1 cellular context compared by ENCODE assay signal in the genomic region with DNA sequence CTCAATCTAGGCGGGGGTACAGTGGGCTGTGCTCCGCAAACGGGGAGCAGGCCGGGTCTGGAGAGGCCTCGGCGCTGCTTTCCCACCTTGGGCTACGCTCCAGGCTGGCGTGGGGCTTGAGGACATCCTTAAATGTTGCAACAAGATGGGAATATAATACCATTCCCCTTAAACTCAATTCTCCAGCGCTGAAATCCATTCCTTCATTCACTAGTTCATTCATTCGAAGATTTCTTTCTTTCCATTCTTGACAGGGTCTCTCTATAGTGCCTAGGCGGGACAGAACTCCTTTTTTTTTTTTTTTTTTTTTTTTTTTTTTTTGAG.
TF ChIP-seq lines count a peak whose summit lies in the region.

No MANE protein-coding gene starts in this region.

TF ChIP-seq in GM12878, 131 proteins besides CTCF, POLR2A, EP300 and RAD21:
- TF ChIP-seq SPI1 (IDR thresholded peaks at IDR 0.05; ENCODE audit: borderline replicate concordance, insufficient read depth, low read depth, low read length): no peak
- TF ChIP-seq, protein P1, sequence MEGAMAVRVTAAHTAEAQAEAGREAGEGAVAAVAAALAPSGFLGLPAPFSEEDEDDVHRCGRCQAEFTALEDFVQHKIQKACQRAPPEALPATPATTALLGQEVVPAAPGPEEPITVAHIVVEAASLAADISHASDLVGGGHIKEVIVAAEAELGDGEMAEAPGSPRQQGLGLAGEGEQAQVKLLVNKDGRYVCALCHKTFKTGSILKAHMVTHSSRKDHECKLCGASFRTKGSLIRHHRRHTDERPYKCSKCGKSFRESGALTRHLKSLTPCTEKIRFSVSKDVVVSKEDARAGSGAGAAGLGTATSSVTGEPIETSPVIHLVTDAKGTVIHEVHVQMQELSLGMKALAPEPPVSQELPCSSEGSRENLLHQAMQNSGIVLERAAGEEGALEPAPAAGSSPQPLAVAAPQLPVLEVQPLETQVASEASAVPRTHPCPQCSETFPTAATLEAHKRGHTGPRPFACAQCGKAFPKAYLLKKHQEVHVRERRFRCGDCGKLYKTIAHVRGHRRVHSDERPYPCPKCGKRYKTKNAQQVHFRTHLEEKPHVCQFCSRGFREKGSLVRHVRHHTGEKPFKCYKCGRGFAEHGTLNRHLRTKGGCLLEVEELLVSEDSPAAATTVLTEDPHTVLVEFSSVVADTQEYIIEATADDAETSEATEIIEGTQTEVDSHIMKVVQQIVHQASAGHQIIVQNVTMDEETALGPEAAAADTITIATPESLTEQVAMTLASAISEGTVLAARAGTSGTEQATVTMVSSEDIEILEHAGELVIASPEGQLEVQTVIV (IDR thresholded peaks at IDR 0.05; ENCODE audit: borderline replicate concordance, partially characterized antibody): no peak
